In genomic region chr5:151493599-151494136, GRCh38 we compare ENCODE assay signal across 21 cellular contexts.
"Had no signal": no experiment of that assay in that cellular context is flagged by ENCODE, and none has a peak within 500 bp of the region (broad histone marks: within the 10 kb centered on the region; RNA-seq: fewer than 3 reads in every experiment).

No MANE protein-coding gene starts in this region.

- H3K36me3 Mint-ChIP-seq: activated CD8-positive, alpha-beta memory T cell treated with anti-CD3 and anti-CD28 coated beads, Interleukin-2, amount 10 ng/mL, durations not matched to agents 7 days and 5 days had no signal

- ATAC-seq: activated CD8-positive, alpha-beta memory T cell treated with anti-CD3 and anti-CD28 coated beads, Interleukin-2, amount 10 ng/mL, durations not matched to agents 7 days and 5 days; activated T-helper 17 cell treated with anti-CD3 and anti-CD28 coated beads, Interleukin-2, amount 50 U/mL, for 72 hours; lower lobe of right lung; SK-N-SH treated with all-trans-retinoic acid at 6 μM for 48 hours; T-cell had no signal

- H3K4me3 Mint-ChIP-seq: activated B cell treated with CpG ODN at 0.5 μM for 24 hours; activated CD4-positive, alpha-beta memory T cell treated with anti-CD3 and anti-CD28 coated beads, Interleukin-2, amount 10 ng/mL, durations not matched to agents 7 days and 5 days; activated CD8-positive, alpha-beta memory T cell treated with anti-CD3 and anti-CD28 coated beads, Interleukin-2, amount 10 ng/mL, durations not matched to agents 7 days and 5 days; activated naive CD4-positive, alpha-beta T cell treated with anti-CD3 and anti-CD28 coated beads for 36 hours; activated T-helper 17 cell treated with anti-CD3 and anti-CD28 coated beads, Interleukin-2, amount 50 U/mL, for 72 hours; immature natural killer cell; nephron; stimulated activated memory B cell treated with anti-CD40 and anti-IgM and Interleukin-4, amounts not matched to agents 10 μg/mL and 1 μg/mL and 100 μg/mL, for 72 hours; T-cell; type B pancreatic cell had no signal

- H3K27me3 Mint-ChIP-seq: activated B cell treated with CpG ODN at 0.5 μM for 24 hours; activated CD4-positive, alpha-beta memory T cell treated with anti-CD3 and anti-CD28 coated beads, Interleukin-2, amount 10 ng/mL, durations not matched to agents 7 days and 5 days; activated CD8-positive, alpha-beta memory T cell treated with anti-CD3 and anti-CD28 coated beads, Interleukin-2, amount 10 ng/mL, durations not matched to agents 7 days and 5 days; activated T-helper 17 cell treated with anti-CD3 and anti-CD28 coated beads, Interleukin-2, amount 50 U/mL, for 72 hours; progenitor cell of endocrine pancreas; stimulated activated memory B cell treated with anti-CD40 and anti-IgM and Interleukin-4, amounts not matched to agents 10 μg/mL and 1 μg/mL and 100 μg/mL, for 72 hours; T-cell; type B pancreatic cell had no signal

- H3K4me1 Mint-ChIP-seq: activated B cell treated with CpG ODN at 0.5 μM for 24 hours; activated CD4-positive, alpha-beta memory T cell treated with anti-CD3 and anti-CD28 coated beads, Interleukin-2, amount 10 ng/mL, durations not matched to agents 7 days and 5 days; activated CD8-positive, alpha-beta memory T cell treated with anti-CD3 and anti-CD28 coated beads, Interleukin-2, amount 10 ng/mL, durations not matched to agents 7 days and 5 days; activated T-helper 17 cell treated with anti-CD3 and anti-CD28 coated beads, Interleukin-2, amount 50 U/mL, for 72 hours; immature natural killer cell; stimulated activated memory B cell treated with anti-CD40 and anti-IgM and Interleukin-4, amounts not matched to agents 10 μg/mL and 1 μg/mL and 100 μg/mL, for 72 hours; T-cell had no signal

- H3K4me3 ChIP-seq: breast epithelium, lower lobe of right lung, testis had no signal

- H3K27ac ChIP-seq: lower lobe of right lung, testis had no signal

- H3K27me3 ChIP-seq: ascending aorta, breast epithelium, testis had no signal

- H3K27ac Mint-ChIP-seq: activated B cell treated with CpG ODN at 0.5 μM for 24 hours; activated CD4-positive, alpha-beta memory T cell treated with anti-CD3 and anti-CD28 coated beads, Interleukin-2, amount 10 ng/mL, durations not matched to agents 7 days and 5 days; activated CD8-positive, alpha-beta memory T cell treated with anti-CD3 and anti-CD28 coated beads, Interleukin-2, amount 10 ng/mL, durations not matched to agents 7 days and 5 days; activated naive CD4-positive, alpha-beta T cell treated with anti-CD3 and anti-CD28 coated beads for 36 hours; activated T-helper 17 cell treated with anti-CD3 and anti-CD28 coated beads, Interleukin-2, amount 50 U/mL, for 72 hours; nephron; progenitor cell of endocrine pancreas; stimulated activated memory B cell treated with anti-CD40 and anti-IgM and Interleukin-4, amounts not matched to agents 10 μg/mL and 1 μg/mL and 100 μg/mL, for 72 hours; T-cell; type B pancreatic cell had no signal

- DNase-seq: activated B cell treated with CpG ODN at 0.5 μM for 24 hours; activated CD4-positive, alpha-beta memory T cell treated with anti-CD3 and anti-CD28 coated beads, Interleukin-2, amount 10 ng/mL, durations not matched to agents 7 days and 5 days; activated CD4-positive, alpha-beta T cell treated with anti-CD3 and anti-CD28 coated beads for 48 hours; activated CD8-positive, alpha-beta memory T cell treated with anti-CD3 and anti-CD28 coated beads, Interleukin-2, amount 10 ng/mL, durations not matched to agents 7 days and 5 days; activated naive CD4-positive, alpha-beta T cell treated with anti-CD3 and anti-CD28 coated beads for 36 hours; cerebellar nuclear complex; cortex of kidney; effector CD4-positive, alpha-beta T cell; immature natural killer cell; lower lobe of right lung; stimulated activated CD4-positive, alpha-beta T cell treated with anti-CD3 and anti-CD28 coated beads, Interleukin-4, amount 100 ng/mL, for 4 hours; T-cell; testis had no signal

- H3K9me3 Mint-ChIP-seq: activated B cell treated with CpG ODN at 0.5 μM for 24 hours; activated CD4-positive, alpha-beta memory T cell treated with anti-CD3 and anti-CD28 coated beads, Interleukin-2, amount 10 ng/mL, durations not matched to agents 7 days and 5 days; activated naive CD4-positive, alpha-beta T cell treated with anti-CD3 and anti-CD28 coated beads for 36 hours; activated T-helper 17 cell treated with anti-CD3 and anti-CD28 coated beads, Interleukin-2, amount 50 U/mL, for 72 hours; immature natural killer cell; T-cell; type B pancreatic cell had no signal
